27 cellular contexts compared by ENCODE assay signal in the genomic region with DNA sequence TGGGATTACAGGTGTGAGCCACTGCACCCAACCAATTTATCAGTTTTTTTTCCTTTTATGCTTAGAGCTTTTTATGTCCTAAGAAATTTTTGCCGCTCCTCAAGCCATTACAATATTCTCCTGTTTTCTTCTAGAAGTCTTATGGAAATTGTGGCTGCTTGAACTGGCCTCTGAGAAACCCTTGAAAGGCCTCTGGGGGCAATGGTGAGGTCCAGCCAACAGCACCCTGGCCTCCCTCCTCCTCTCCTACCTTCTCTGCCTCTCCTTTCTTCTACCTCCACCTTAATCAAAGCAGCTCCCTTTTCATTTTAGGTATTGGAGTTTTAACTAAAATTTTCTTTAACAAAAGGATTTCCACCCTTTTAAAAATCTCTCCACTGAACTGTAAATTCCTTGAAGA. TPM values are rescaled to one million over a fixed set of nuclear protein-coding genes. Genes with fewer than 3 reads are reported as not detected.
"Had no signal": no experiment of that assay in that cellular context is flagged by ENCODE, and none has a peak within 500 bp of the region (broad histone marks: within the 10 kb centered on the region; RNA-seq: fewer than 3 reads in every experiment).

No MANE protein-coding gene starts in this region.

- H3K4me3 ChIP-seq: adrenal gland, breast epithelium, colonic mucosa, dorsolateral prefrontal cortex, esophagus muscularis mucosa, hepatocyte, lung, pancreas, psoas muscle, right lobe of liver, skin epidermis, stomach, suprapubic skin, tibial nerve had no signal

- H3K9me3 ChIP-seq: adrenal gland, breast epithelium, colonic mucosa, esophagus muscularis mucosa, pancreas, psoas muscle, right lobe of liver, stomach, suprapubic skin, tibial nerve had no signal

- H3K27ac Mint-ChIP-seq: activated CD4-positive, alpha-beta memory T cell treated with anti-CD3 and anti-CD28 coated beads, Interleukin-2, amount 10 ng/mL, durations not matched to agents 7 days and 5 days; activated naive CD4-positive, alpha-beta T cell treated with anti-CD3 and anti-CD28 coated beads, Interleukin-2, amount 10 ng/mL, durations not matched to agents 7 days and 5 days had no signal

- H3K36me3 ChIP-seq: adrenal gland, breast epithelium, colonic mucosa, esophagus muscularis mucosa, pancreas, right lobe of liver, stomach, suprapubic skin, tibial nerve had no signal

- H3K36me3 Mint-ChIP-seq: activated naive CD4-positive, alpha-beta T cell treated with anti-CD3 and anti-CD28 coated beads, Interleukin-2, amount 10 ng/mL, durations not matched to agents 7 days and 5 days; immature natural killer cell; naive thymus-derived CD4-positive, alpha-beta T cell had no signal

- H3K27ac ChIP-seq: adrenal gland, breast epithelium, colonic mucosa, dorsolateral prefrontal cortex, esophagus muscularis mucosa, hepatocyte, pancreas, psoas muscle, right lobe of liver, skin epidermis, stomach, suprapubic skin, tibial nerve had no signal

- H2AFZ ChIP-seq: hepatocyte had no signal

- ATAC-seq: left lobe of liver; naive thymus-derived CD4-positive, alpha-beta T cell; pancreas; psoas muscle; right lobe of liver had no signal

- H3K4me1 ChIP-seq: adrenal gland, breast epithelium, colonic mucosa, psoas muscle, right lobe of liver had no signal

- H3K27me3 ChIP-seq: adrenal gland, breast epithelium, colonic mucosa, dorsolateral prefrontal cortex, esophagus muscularis mucosa, hepatocyte, pancreas, right lobe of liver, stomach, suprapubic skin, tibial nerve had no signal

- H3K4me3 Mint-ChIP-seq: activated CD4-positive, alpha-beta memory T cell treated with anti-CD3 and anti-CD28 coated beads, Interleukin-2, amount 10 ng/mL, durations not matched to agents 7 days and 5 days; activated naive CD4-positive, alpha-beta T cell treated with anti-CD3 and anti-CD28 coated beads, Interleukin-2, amount 10 ng/mL, durations not matched to agents 7 days and 5 days had no signal

- H3K9me3 Mint-ChIP-seq: activated CD4-positive, alpha-beta memory T cell treated with anti-CD3 and anti-CD28 coated beads, Interleukin-2, amount 10 ng/mL, durations not matched to agents 7 days and 5 days; activated CD4-positive, alpha-beta T cell treated with anti-CD3 and anti-CD28 coated beads, Interleukin-2, amount 10 ng/mL, durations not matched to agents 24 days and 14 days; activated naive CD4-positive, alpha-beta T cell treated with anti-CD3 and anti-CD28 coated beads, Interleukin-2, amount 10 ng/mL, durations not matched to agents 7 days and 5 days; activated T-cell treated with anti-CD3 and anti-CD28 coated beads, Interleukin-2, amount 50 U/mL, for 72 hours; effector memory CD8-positive, alpha-beta T cell; immature natural killer cell; naive thymus-derived CD4-positive, alpha-beta T cell had no signal

- H3K79me2 ChIP-seq: hepatocyte had no signal

- DNase-seq: activated CD4-positive, alpha-beta memory T cell treated with anti-CD3 and anti-CD28 coated beads, Interleukin-2, amount 10 ng/mL, durations not matched to agents 7 days and 5 days; activated CD4-positive, alpha-beta T cell treated with anti-CD3 and anti-CD28 coated beads, Interleukin-2, amount 10 ng/mL, durations not matched to agents 24 days and 14 days; activated effector memory CD4-positive, alpha-beta T cell treated with anti-CD3 and anti-CD28 coated beads, Interleukin-2, amount 50 U/mL, for 16 hours; activated naive CD4-positive, alpha-beta T cell treated with anti-CD3 and anti-CD28 coated beads, Interleukin-2, amount 10 ng/mL, durations not matched to agents 7 days and 5 days; activated T-cell treated with anti-CD3 and anti-CD28 coated beads, Interleukin-2, amount 50 U/mL, for 72 hours; adrenal gland; colonic mucosa; dorsolateral prefrontal cortex; effector memory CD8-positive, alpha-beta T cell; glutamatergic neuron; immature natural killer cell; naive thymus-derived CD4-positive, alpha-beta T cell; pancreas; psoas muscle; right lobe of liver; stimulated activated CD4-positive, alpha-beta T cell treated with anti-CD3 and anti-CD28 coated beads, Interleukin-1b, Interleukin-23, amount 100 ng/mL, for 48 hours; stomach had no signal

- H3K4me2 ChIP-seq: hepatocyte had no signal

RNA-seq across cellular contexts. Expression of gene RGS8, which starts 55.7 kb away (rescaled TPM):
- total RNA-seq: activated CD4-positive, alpha-beta memory T cell treated with anti-CD3 and anti-CD28 coated beads, Interleukin-2, amount 10 ng/mL, durations not matched to agents 7 days and 5 days; activated CD4-positive, alpha-beta T cell treated with anti-CD3 and anti-CD28 coated beads, Interleukin-2, amount 10 ng/mL, durations not matched to agents 24 days and 14 days; breast epithelium; colonic mucosa; hepatocyte; left lobe of liver; mesenteric fat pad; naive thymus-derived CD4-positive, alpha-beta T cell; pancreas; psoas muscle; right lobe of liver; stomach; suprapubic skin; T-helper 2 cell treated with Interferon-gamma antibody and Interleukin-4, amounts not matched to agents 100 ng/mL and 5 ng/mL, for 36 hours; tibial nerve had no signal
- polyA plus RNA-seq: hepatocyte; immature natural killer cell; naive thymus-derived CD4-positive, alpha-beta T cell; stomach had no signal
